In genomic region chr7:69429817-69430501, GRCh38 we compare ENCODE assay signal across 9 cellular contexts.
A peak's percentile ranks its signal among the peaks of the same experiment; 100 is the strongest.
DNase-seq lines count a peak whose midpoint lies in the region; ATAC-seq and TF ChIP-seq lines count a peak whose summit lies in the region.
"Had no signal": no experiment of that assay in that cellular context is flagged by ENCODE, and none has a peak within 500 bp of the region (broad histone marks: within the 10 kb centered on the region; RNA-seq: fewer than 3 reads in every experiment).

No MANE protein-coding gene starts in this region.

- TF ChIP-seq CTCF in nephron (IDR thresholded peaks at IDR 0.05; ENCODE audit: unreplicated experiment in 3 of 3): no peak

- H3K4me1 ChIP-seq in esophagus (ENCODE audit: control insufficient read depth in 2 of 2, insufficient read depth in 2 of 2, low read length in 1 of 2) (peaks cover 0 to 4% of the 10 kb centered on the region in 2 donors), aorta (ENCODE audit: control insufficient read depth in 1 of 2, insufficient read depth in 2 of 2, low read length in 2 of 2) (no peaks in the 10 kb centered on the region), HAP-1 (no peaks in the 10 kb centered on the region)

- H3K27me3 ChIP-seq in esophagus (ENCODE audit: control insufficient read depth in 1 of 2, insufficient read depth in 2 of 2, low read length in 2 of 2): no peaks in the 10 kb centered on the region
- H3K27me3 ChIP-seq in aorta (ENCODE audit: control insufficient read depth in 1 of 2, insufficient read depth in 2 of 2, low read length in 1 of 2): no peaks in the 10 kb centered on the region
- no peaks in the 10 kb centered on the region for H3K27me3 ChIP-seq in HAP-1 (ENCODE audit: low read depth)

- DNase-seq in NCI-H82 (lab: John Stamatoyannopoulos, UW): peak; percentile 32
- no peak for DNase-seq in NCI-H82 treated with DMSO at 0.1 percent for 48 hours (lab: John Stamatoyannopoulos, UW; ENCODE audit: unreplicated experiment)
- peak; percentile 77 to 82 for DNase-seq in aorta
- no peak for DNase-seq in HAP-1 (ENCODE audit: low spot score in 2 of 2)
- DNase-seq in SIG-M5 (lab: John Stamatoyannopoulos, UW): no peak

- no peaks in the 10 kb centered on the region for H3K36me3 Mint-ChIP-seq in nephron (ENCODE audit: low read depth)

- peak; percentile 66 for ATAC-seq in aorta (ENCODE audit: low FRiP score)
- no peak for ATAC-seq in GM18861 (IDR thresholded peaks at IDR 0.05; ENCODE audit: unreplicated experiment)

- WGBS in esophagus, 2 donors: 11 to 26% methylated on average over 20 of the region's 20 CpGs
- 2 to 3% methylated on average over 20 of the region's 20 CpGs for WGBS in aorta, 2 donors

- H3K4me3 ChIP-seq in esophagus (ENCODE audit: low read depth in 1 of 2, low read length in 2 of 2) (no peak overlapping the region), aorta (ENCODE audit: low read length in 2 of 2) (no peak overlapping the region), HAP-1 (no peak overlapping the region)

- peak overlapping the region; percentile 40 to 41 for H3K27ac ChIP-seq in esophagus (ENCODE audit: low read depth in 2 of 2, low read length in 1 of 2)
- no peak overlapping the region for H3K27ac ChIP-seq in aorta (ENCODE audit: low read depth in 1 of 2, low read length in 2 of 2)
- H3K27ac ChIP-seq: epithelial cell of prostate had no signal

- in situ Hi-C loops in HAP-1 (cut with MboI; ENCODE audit: low sequenced_read_pairs): no loop called here

- H3K4me3 Mint-ChIP-seq in nephron: peak overlapping the region; percentile 16 to 50 (median 46)

- H3K27me3 Mint-ChIP-seq in nephron (ENCODE audit: low read depth): peaks cover 8% of the 10 kb centered on the region

- intact Hi-C loops in aorta (cut with DNase I): no loop called here

- peak overlapping the region; percentile 95 to 98 (median 98) for H3K27ac Mint-ChIP-seq in nephron

- H3K36me3 ChIP-seq in esophagus (ENCODE audit: control insufficient read depth in 2 of 2, insufficient read depth in 2 of 2, low read length in 1 of 2) (no peaks in the 10 kb centered on the region), aorta (ENCODE audit: control insufficient read depth in 1 of 2, insufficient read depth in 2 of 2, low read length in 1 of 2) (no peaks in the 10 kb centered on the region), HAP-1 (replicated peaks) (no peaks in the 10 kb centered on the region)

- H3K9me3 ChIP-seq in esophagus (ENCODE audit: control insufficient read depth in 2 of 2, insufficient read depth in 1 of 2, low read depth in 1 of 2, low read length in 1 of 2): no peaks in the 10 kb centered on the region
- H3K9me3 ChIP-seq in aorta (ENCODE audit: control insufficient read depth, low read length): no peaks in the 10 kb centered on the region
- no peaks in the 10 kb centered on the region for H3K9me3 ChIP-seq in HAP-1

- H3K9me3 Mint-ChIP-seq in nephron: no peaks in the 10 kb centered on the region

- peaks cover 43% of the 10 kb centered on the region for H3K4me1 Mint-ChIP-seq in nephron

Comparison
In these comparisons a context has a peak if more than half of its experiments do, and no peak if none do; other contexts are left out.
1. DNase-seq: peak in NCI-H82 (single experiment) and aorta (2 of 2); none in NCI-H82 treated with DMSO at 0.1 percent for 48 hours (single experiment), HAP-1 (0 of 2) and SIG-M5 (single experiment).
2. H3K27ac ChIP-seq: peak in esophagus (2 of 2); none in aorta (0 of 2).